In the genomic region with DNA sequence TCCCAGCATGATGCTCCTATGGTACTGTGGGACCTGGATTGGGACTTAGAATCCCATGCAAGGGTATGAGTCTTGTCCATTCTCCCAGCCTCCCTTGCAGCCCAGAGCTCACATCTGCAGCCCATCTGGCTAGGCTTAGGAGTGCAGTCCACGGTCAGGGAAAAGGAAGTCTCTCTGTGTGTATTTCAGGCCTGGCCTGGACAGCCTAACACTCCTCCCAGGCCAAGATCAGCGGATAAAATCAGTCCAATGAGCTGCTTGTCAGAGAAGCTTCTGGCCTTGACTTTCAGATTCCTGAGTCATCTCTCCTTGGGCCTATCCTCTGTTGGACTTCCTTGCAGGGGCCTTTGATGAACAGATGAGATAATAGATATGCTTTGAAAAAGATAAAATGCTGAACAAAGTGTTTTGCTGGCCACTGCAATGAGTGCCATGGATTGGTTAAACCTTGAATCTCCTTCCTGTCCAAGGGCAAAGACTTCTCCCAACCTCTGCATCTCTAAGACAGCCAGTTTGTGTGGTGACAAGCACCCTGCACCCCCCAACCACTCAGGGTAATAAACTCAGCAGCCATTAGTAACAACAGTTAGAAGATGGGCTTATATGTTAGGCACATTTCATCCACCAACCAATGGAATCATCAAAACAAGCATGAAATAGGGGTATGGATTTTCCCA, we compare ENCODE assay signal across 20 cellular contexts.
A peak's percentile ranks its signal among the peaks of the same experiment; 100 is the strongest.
DNase-seq lines count a peak whose midpoint lies in the region; ATAC-seq and TF ChIP-seq lines count a peak whose summit lies in the region.
"Had no signal": no experiment of that assay in that cellular context is flagged by ENCODE, and none has a peak within 500 bp of the region (broad histone marks: within the 10 kb centered on the region; RNA-seq: fewer than 3 reads in every experiment).

No MANE protein-coding gene starts in this region.

- H3K27me3 ChIP-seq in GM23248 (replicated peaks; ENCODE audit: insufficient read depth) (no peaks in the 10 kb centered on the region), body of pancreas (peaks cover 0 to 4% of the 10 kb centered on the region in 2 donors), hepatocyte (no peaks in the 10 kb centered on the region), smooth muscle cell (ENCODE audit: low read depth) (no peaks in the 10 kb centered on the region), Karpas-422 (ENCODE audit: low read length) (no peaks in the 10 kb centered on the region)
- H3K27me3 ChIP-seq: upper lobe of left lung had no signal

- H3K4me3 ChIP-seq in GM23248, result no peak overlapping the region
- no peak overlapping the region for H3K4me3 ChIP-seq in body of pancreas
- H3K4me3 ChIP-seq in hepatocyte, result no peak overlapping the region
- H3K4me3 ChIP-seq in smooth muscle cell, result no peak overlapping the region
- no peak overlapping the region for H3K4me3 ChIP-seq in Karpas-422 (ENCODE audit: low read length)
- H3K4me3 ChIP-seq: mucosa of descending colon, upper lobe of left lung had no signal

- DNase-seq in GM23248, result peak; percentile 30
- no peak for DNase-seq in body of pancreas
- peak; percentile 26 for DNase-seq in hepatocyte (ENCODE audit: low spot score)
- no peak for DNase-seq in smooth muscle cell (lab: John Stamatoyannopoulos, UW; ENCODE audit: unreplicated experiment)
- DNase-seq in activated CD4-positive, alpha-beta T cell treated with anti-CD3 and anti-CD28 coated beads for 4 hours, result no peak
- DNase-seq in Karpas-422, result no peak
- no peak for DNase-seq in putamen (ENCODE audit: low spot score)
- DNase-seq: activated CD4-positive, alpha-beta memory T cell treated with anti-CD3 and anti-CD28 coated beads, Interleukin-2, amount 10 ng/mL, durations not matched to agents 7 days and 5 days; activated naive CD8-positive, alpha-beta T cell treated with anti-CD3 and anti-CD28 coated beads, Interleukin-2, amount 10 ng/mL, durations not matched to agents 7 days and 5 days; activated T-cell treated with anti-CD3 and anti-CD28 coated beads, Interleukin-2, amount 50 U/mL, for 48 hours; CD4-positive, alpha-beta memory T cell; DMS79; KBM-7; NCI-H1092; stimulated activated naive B cell treated with anti-CD40 and anti-IgM and Interleukin-4, amounts not matched to agents 10 μg/mL and 1 μg/mL and 100 μg/mL, for 72 hours; upper lobe of left lung had no signal

- H3K4me1 ChIP-seq in GM23248 (ENCODE audit: insufficient read depth) (no peaks in the 10 kb centered on the region), body of pancreas (peaks cover 15% of the 10 kb centered on the region), hepatocyte (ENCODE audit: insufficient read depth) (no peaks in the 10 kb centered on the region), smooth muscle cell (ENCODE audit: low read depth) (no peaks in the 10 kb centered on the region), Karpas-422 (ENCODE audit: low read length) (no peaks in the 10 kb centered on the region)

- in situ Hi-C loops in GM23248 (cut with MboI), result no loop called here

- no peaks in the 10 kb centered on the region for H3K79me2 ChIP-seq in GM23248 (ENCODE audit: insufficient read depth)
- no peaks in the 10 kb centered on the region for H3K79me2 ChIP-seq in hepatocyte
- no peaks in the 10 kb centered on the region for H3K79me2 ChIP-seq in smooth muscle cell (ENCODE audit: low read depth)
- H3K79me2 ChIP-seq in Karpas-422 (ENCODE audit: low read length), result no peaks in the 10 kb centered on the region

- no peaks in the 10 kb centered on the region for H3K9me3 ChIP-seq in GM23248 (ENCODE audit: low read depth)
- no peaks in the 10 kb centered on the region for H3K9me3 ChIP-seq in body of pancreas
- no peaks in the 10 kb centered on the region for H3K9me3 ChIP-seq in hepatocyte (ENCODE audit: low read depth)
- no peaks in the 10 kb centered on the region for H3K9me3 ChIP-seq in smooth muscle cell (replicated peaks; ENCODE audit: low read depth)
- H3K9me3 ChIP-seq in Karpas-422 (ENCODE audit: low read length), result peaks cover 6% of the 10 kb centered on the region; the same call in 1 of the 2 replicates
- H3K9me3 ChIP-seq: mucosa of descending colon, upper lobe of left lung had no signal

- H3F3A ChIP-seq in GM23248 (ENCODE audit: insufficient read depth) (no peaks in the 10 kb centered on the region), smooth muscle cell (ENCODE audit: low read depth) (no peaks in the 10 kb centered on the region)

- peak; percentile 42 for ATAC-seq in body of pancreas
- no peak for ATAC-seq in GM18498 (IDR thresholded peaks at IDR 0.05; ENCODE audit: unreplicated experiment)
- ATAC-seq: mucosa of descending colon; Panc1; stimulated activated naive B cell treated with anti-CD40 and anti-IgM and Interleukin-4, amounts not matched to agents 10 μg/mL and 1 μg/mL and 100 μg/mL, for 72 hours had no signal

- H2AFZ ChIP-seq in GM23248, result no peak overlapping the region
- no peak overlapping the region for H2AFZ ChIP-seq in hepatocyte
- H2AFZ ChIP-seq in smooth muscle cell (ENCODE audit: low read depth), result peak overlapping the region; percentile 14
- no peak overlapping the region for H2AFZ ChIP-seq in Karpas-422 (ENCODE audit: low read length)

- H3K9me2 ChIP-seq in GM23248 (ENCODE audit: insufficient read depth) (no peaks in the 10 kb centered on the region), hepatocyte (replicated peaks; ENCODE audit: insufficient read depth) (no peaks in the 10 kb centered on the region), Karpas-422 (replicated peaks; ENCODE audit: insufficient read depth, low read length) (no peaks in the 10 kb centered on the region)

- H3K4me2 ChIP-seq in GM23248 (ENCODE audit: unreplicated experiment) (no peak overlapping the region), hepatocyte (no peak overlapping the region), smooth muscle cell (no peak overlapping the region), Karpas-422 (ENCODE audit: low read depth, low read length, poor library complexity, severe bottlenecking) (no peak overlapping the region)

- intact Hi-C loops in body of pancreas (cut with DNase I), result no loop called here

- H3K9ac ChIP-seq in GM23248, result no peak overlapping the region
- no peak overlapping the region for H3K9ac ChIP-seq in smooth muscle cell (ENCODE audit: low read depth)
- H3K9ac ChIP-seq in Karpas-422 (ENCODE audit: low read length), result no peak overlapping the region

- H3K36me3 ChIP-seq in GM23248 (ENCODE audit: low read depth), result no peaks in the 10 kb centered on the region
- H3K36me3 ChIP-seq in body of pancreas (replicated peaks in 1 of 2; ENCODE audit: insufficient read depth in 1 of 2, low read depth in 2 of 2), result no peaks in the 10 kb centered on the region
- H3K36me3 ChIP-seq in hepatocyte (replicated peaks; ENCODE audit: insufficient read depth, low read depth), result no peaks in the 10 kb centered on the region
- no peaks in the 10 kb centered on the region for H3K36me3 ChIP-seq in smooth muscle cell (ENCODE audit: low read depth)
- no peaks in the 10 kb centered on the region for H3K36me3 ChIP-seq in Karpas-422 (ENCODE audit: insufficient read depth, low read length)
- H3K36me3 ChIP-seq: upper lobe of left lung had no signal

- WGBS in GM23248 (ENCODE audit: low coverage in 1 of 2, low lambda C conversion rate in 2 of 2, missing lambda C conversion rate in 2 of 2), 2 experiments, result 7 to 18% methylated on average over 2 of the region's 2 CpGs
- 64 to 85% methylated on average over 2 of the region's 2 CpGs for WGBS in body of pancreas, 2 donors
- 79% methylated on average over 2 of the region's 2 CpGs for WGBS in hepatocyte (ENCODE audit: low lambda C conversion rate, missing lambda C conversion rate)
- whole genome bisulfite sequencing in smooth muscle cell (ENCODE audit: low lambda C conversion rate), result 31% methylated on average over 2 of the region's 2 CpGs

- TF ChIP-seq CTCF in body of pancreas (IDR thresholded peaks at IDR 0.05) (no peak), hepatocyte (IDR thresholded peaks at IDR 0.05; ENCODE audit: poor library complexity) (no peak), smooth muscle cell (IDR thresholded peaks at IDR 0.05; ENCODE audit: borderline replicate concordance, insufficient read depth, poor library complexity, severe bottlenecking) (no peak)

- H4K20me1 ChIP-seq in GM23248 (ENCODE audit: insufficient read depth), result no peaks in the 10 kb centered on the region
- H4K20me1 ChIP-seq in hepatocyte (ENCODE audit: insufficient read depth, poor library complexity, severe bottlenecking), result no peaks in the 10 kb centered on the region
- no peaks in the 10 kb centered on the region for H4K20me1 ChIP-seq in smooth muscle cell (ENCODE audit: low read depth)
- no peaks in the 10 kb centered on the region for H4K20me1 ChIP-seq in Karpas-422 (ENCODE audit: insufficient read depth, low read depth, low read length)

- H3K27ac ChIP-seq in GM23248, result no peak overlapping the region
- H3K27ac ChIP-seq in body of pancreas, result no peak overlapping the region
- H3K27ac ChIP-seq in hepatocyte, result no peak overlapping the region
- H3K27ac ChIP-seq in smooth muscle cell (ENCODE audit: low read depth), result no peak overlapping the region
- no peak overlapping the region for H3K27ac ChIP-seq in Karpas-422 (ENCODE audit: low read length)
- H3K27ac ChIP-seq: VCaP had no signal

- no peak for TF ChIP-seq POLR2A in body of pancreas (IDR thresholded peaks at IDR 0.05)

Comparison
In these comparisons a context has a peak if more than half of its experiments do, and no peak if none do; other contexts are left out.
1. DNase-seq: peak in GM23248 (single experiment) and hepatocyte (single experiment); none in body of pancreas (0 of 4), smooth muscle cell (single experiment), activated CD4-positive, alpha-beta T cell treated with anti-CD3 and anti-CD28 coated beads for 4 hours (0 of 2), Karpas-422 (single experiment) and putamen (single experiment).